Comparison of ENCODE assay signal across 12 cellular contexts in genomic region chr1:117659565-117660264, GRCh38. TPM values are rescaled to one million over a fixed set of nuclear protein-coding genes. Genes with fewer than 3 reads are reported as not detected.
A peak's percentile ranks its signal among the peaks of the same experiment; 100 is the strongest.
DNase-seq lines count a peak whose midpoint lies in the region; ATAC-seq and TF ChIP-seq lines count a peak whose summit lies in the region.
"Had no signal": no experiment of that assay in that cellular context is flagged by ENCODE, and none has a peak within 500 bp of the region (broad histone marks: within the 10 kb centered on the region; RNA-seq: fewer than 3 reads in every experiment).

No MANE protein-coding gene starts in this region.

- peaks cover 2% of the 10 kb centered on the region for H3K4me1 ChIP-seq in mesenchymal stem cell (ENCODE audit: control insufficient read depth, insufficient read depth, low read depth, low read length)
- H3K4me1 ChIP-seq in sigmoid colon: peaks cover 0 to 10% (median 0%) of the 10 kb centered on the region in 4 donors
- H3K4me1 ChIP-seq in testis: no peaks in the 10 kb centered on the region

- no peak overlapping the region for H3K4ac ChIP-seq in mesenchymal stem cell (ENCODE audit: low read depth in 1 of 2, low read length in 2 of 2)

- no peak overlapping the region for H2AK5ac ChIP-seq in mesenchymal stem cell (ENCODE audit: low read length, severe bottlenecking)

- H3K14ac ChIP-seq in mesenchymal stem cell (ENCODE audit: low read length in 2 of 2): no peak overlapping the region

- H3K9me3 ChIP-seq in mesenchymal stem cell (ENCODE audit: control insufficient read depth, low read length): no peaks in the 10 kb centered on the region
- H3K9me3 ChIP-seq in sigmoid colon: no peaks in the 10 kb centered on the region
- no peaks in the 10 kb centered on the region for H3K9me3 ChIP-seq in testis

- in situ Hi-C loops in G401 (cut with HindIII; ENCODE audit: low sequenced_read_pairs): no loop called here

- no peak for ATAC-seq in activated CD8-positive, alpha-beta T cell treated with anti-CD3 and anti-CD28 coated beads, Interleukin-2, amount 10 ng/mL, durations not matched to agents 7 days and 5 days

- WGBS in mesenchymal stem cell: 79% methylated on average over 5 of the region's 6 CpGs
- WGBS in sigmoid colon, 2 donors: 56 to 59% methylated on average over 6 of the region's 6 CpGs
- WGBS in testis, 2 donors: 50 to 56% methylated on average over 2 to 6 of the region's 6 CpGs

- peak overlapping the region; percentile 73 to 98 (median 89) for H3K27ac Mint-ChIP-seq in IgD-negative memory B cell
- peak overlapping the region; percentile 81 for H3K27ac Mint-ChIP-seq in activated CD8-positive, alpha-beta T cell treated with anti-CD3 and anti-CD28 coated beads, Interleukin-2, amount 10 ng/mL, durations not matched to agents 7 days and 5 days

- no peak for TF ChIP-seq POLR2A in sigmoid colon (IDR thresholded peaks at IDR 0.05)
- no peak for TF ChIP-seq POLR2A in testis (IDR thresholded peaks at IDR 0.05)

- no peak overlapping the region for H2BK15ac ChIP-seq in mesenchymal stem cell (ENCODE audit: low read depth, poor library complexity, severe bottlenecking)

- H3K4me2 ChIP-seq in mesenchymal stem cell (ENCODE audit: low read length, poor library complexity, severe bottlenecking): no peak overlapping the region

- no peak overlapping the region for H2BK5ac ChIP-seq in mesenchymal stem cell (ENCODE audit: low read depth, low read length, poor library complexity, severe bottlenecking)

- no peak overlapping the region for H3K23ac ChIP-seq in mesenchymal stem cell (ENCODE audit: low read length in 2 of 2)

- no peaks in the 10 kb centered on the region for H3K79me1 ChIP-seq in mesenchymal stem cell (replicated peaks; ENCODE audit: low read length, poor library complexity, severe bottlenecking)

- H2BK12ac ChIP-seq in mesenchymal stem cell (ENCODE audit: low read length in 2 of 2): no peak overlapping the region

- H3K9ac ChIP-seq in mesenchymal stem cell (ENCODE audit: low read length): no peak overlapping the region

- no peaks in the 10 kb centered on the region for H3K27me3 Mint-ChIP-seq in IgD-negative memory B cell
- no peaks in the 10 kb centered on the region for H3K27me3 Mint-ChIP-seq in activated CD8-positive, alpha-beta T cell treated with anti-CD3 and anti-CD28 coated beads, Interleukin-2, amount 10 ng/mL, durations not matched to agents 7 days and 5 days (ENCODE audit: low read depth)

- no peaks in the 10 kb centered on the region for H3K36me3 ChIP-seq in mesenchymal stem cell (ENCODE audit: control insufficient read depth in 1 of 2, insufficient read depth in 2 of 2, low read depth in 1 of 2, low read length in 2 of 2)
- no peaks in the 10 kb centered on the region for H3K36me3 ChIP-seq in sigmoid colon
- no peaks in the 10 kb centered on the region for H3K36me3 ChIP-seq in testis (ENCODE audit: low read depth, missing control alignments)

- TF ChIP-seq CTCF in sigmoid colon (IDR thresholded peaks at IDR 0.05) (no peak), testis (IDR thresholded peaks at IDR 0.05) (no peak)

- CTCF ChIA-PET in activated CD8-positive, alpha-beta T cell treated with anti-CD3 and anti-CD28 coated beads, Interleukin-2, amount 10 ng/mL, durations not matched to agents 7 days and 5 days (lab: Charles Lee): interaction anchor here (0.9 to 8.6 kb wide), 8 partner anchors 8 to 125 kb away, joined by 3 to 65 read pairs (median 5); partner anchors contain the start of gene TENT5C

- H3K18ac ChIP-seq in mesenchymal stem cell (ENCODE audit: low read depth in 1 of 2, low read length in 2 of 2): no peak overlapping the region

- H3K9me3 Mint-ChIP-seq in IgD-negative memory B cell: peaks cover 0 to 3% (median 2%) of the 10 kb centered on the region in 3 donors
- peaks cover 9% of the 10 kb centered on the region for H3K9me3 Mint-ChIP-seq in activated CD8-positive, alpha-beta T cell treated with anti-CD3 and anti-CD28 coated beads, Interleukin-2, amount 10 ng/mL, durations not matched to agents 7 days and 5 days (ENCODE audit: insufficient read depth)

- intact Hi-C loops in sigmoid colon (cut with DNase I): no loop called here
- intact Hi-C loops in testis (cut with DNase I; ENCODE audit: low total_unique reads): no loop called here

- peak overlapping the region in 3 of 4 donors; percentile 67 to 88 (median 76) for H3K4me3 Mint-ChIP-seq in IgD-negative memory B cell
- H3K4me3 Mint-ChIP-seq in activated CD8-positive, alpha-beta T cell treated with anti-CD3 and anti-CD28 coated beads, Interleukin-2, amount 10 ng/mL, durations not matched to agents 7 days and 5 days: peak overlapping the region; percentile 29

- POLR2A ChIA-PET in activated CD8-positive, alpha-beta T cell treated with anti-CD3 and anti-CD28 coated beads, Interleukin-2, amount 10 ng/mL, durations not matched to agents 7 days and 5 days (lab: Charles Lee): interaction anchor here (1.3 to 3.9 kb wide), 2 partner anchors 15 to 53 kb away, joined by 4 to 37 read pairs; partner anchors contain the start of gene TENT5C

- no peak for TF ChIP-seq EP300 in sigmoid colon (IDR thresholded peaks at IDR 0.05)

- H3K36me3 Mint-ChIP-seq in IgD-negative memory B cell: no peaks in the 10 kb centered on the region
- peaks cover 20% of the 10 kb centered on the region for H3K36me3 Mint-ChIP-seq in activated CD8-positive, alpha-beta T cell treated with anti-CD3 and anti-CD28 coated beads, Interleukin-2, amount 10 ng/mL, durations not matched to agents 7 days and 5 days (ENCODE audit: low read depth)

- peak overlapping the region; percentile 59 for H4K91ac ChIP-seq in mesenchymal stem cell (ENCODE audit: low read length)

- no peak overlapping the region for H2BK120ac ChIP-seq in mesenchymal stem cell (ENCODE audit: low read depth, low read length)

- no peak overlapping the region for H3K27ac ChIP-seq in mesenchymal stem cell (ENCODE audit: low read length, poor library complexity, severe bottlenecking)
- H3K27ac ChIP-seq in sigmoid colon: no peak overlapping the region
- H3K27ac ChIP-seq in testis: no peak overlapping the region

- peak; percentile 48 for DNase-seq in NK-92 treated with Interleukin-12 subunit alpha and Interleukin-12 subunit beta, amount 100 ng/mL, for 24 hours (lab: John Stamatoyannopoulos, UW)
- DNase-seq in NK-92 (lab: John Stamatoyannopoulos, UW; ENCODE audit: unreplicated experiment) (no peak), mesenchymal stem cell (no peak), sigmoid colon (no peak), testis (no peak), G401 (ENCODE audit: low spot score) (no peak)
- peak; percentile 49 for DNase-seq in activated CD8-positive, alpha-beta T cell treated with anti-CD3 and anti-CD28 coated beads, Interleukin-2, amount 10 ng/mL, durations not matched to agents 7 days and 5 days
- DNase-seq: foreskin fibroblast, NCI-H1092, small intestine, T-helper 9 cell had no signal

- no peak overlapping the region for H4K8ac ChIP-seq in mesenchymal stem cell (ENCODE audit: low read length)

- no peak overlapping the region for H2AFZ ChIP-seq in mesenchymal stem cell (ENCODE audit: low read depth, low read length)

- peaks cover 69 to 88% (median 71%) of the 10 kb centered on the region in 3 donors for H3K4me1 Mint-ChIP-seq in IgD-negative memory B cell
- peaks cover 97% of the 10 kb centered on the region for H3K4me1 Mint-ChIP-seq in activated CD8-positive, alpha-beta T cell treated with anti-CD3 and anti-CD28 coated beads, Interleukin-2, amount 10 ng/mL, durations not matched to agents 7 days and 5 days (ENCODE audit: low read depth)

- H3K27me3 ChIP-seq in mesenchymal stem cell (ENCODE audit: control insufficient read depth in 1 of 2, insufficient read depth in 1 of 2, low read length in 2 of 2): peaks cover 5 to 46% of the 10 kb centered on the region in 2 experiments
- no peaks in the 10 kb centered on the region for H3K27me3 ChIP-seq in sigmoid colon
- no peaks in the 10 kb centered on the region for H3K27me3 ChIP-seq in testis

- H3K4me3 ChIP-seq in mesenchymal stem cell (ENCODE audit: insufficient read depth in 1 of 2, low read depth in 1 of 2, low read length in 2 of 2) (no peak overlapping the region), sigmoid colon (no peak overlapping the region), testis (no peak overlapping the region)

RNA-seq across cellular contexts. Expression of gene TENT5C, which starts 53.9 kb away (rescaled TPM):
- 33.4 TPM for polyA plus RNA-seq in IgD-negative memory B cell
- 10 to 100 TPM; 20.7 to 20.8 TPM for total RNA-seq in activated CD8-positive, alpha-beta T cell treated with anti-CD3 and anti-CD28 coated beads, Interleukin-2, amount 10 ng/mL, durations not matched to agents 7 days and 5 days
- 1.3 TPM for polyA plus RNA-seq in mesenchymal stem cell (2013, experiment 1 of 2)
- 1.3 TPM for polyA plus RNA-seq in mesenchymal stem cell (2013, experiment 2 of 2)
- 1 to 10 TPM; 2.8 to 7.1 (median 5.1) TPM for total RNA-seq in sigmoid colon
- 10 to 100 TPM in 1 of 3 donors, 1 to 10 TPM in 2; 4.2 to 10.3 (median 9.9) TPM for polyA plus RNA-seq in sigmoid colon
- 10 to 100 TPM; 38.4 to 67.3 TPM for total RNA-seq in testis
- polyA plus RNA-seq in testis (ENCODE audit: insufficient read depth, low read depth, low replicate concordance): 72.4 TPM
- 0.25 and 0.85 TPM in 2 replicates for total RNA-seq in G401 (2014; rRNA removed; shearing (Covaris generic))

Comparison
In these comparisons a context has a peak if more than half of its experiments do, and no peak if none do; other contexts are left out.
1. DNase-seq: peak in NK-92 treated with Interleukin-12 subunit alpha and Interleukin-12 subunit beta, amount 100 ng/mL, for 24 hours (single experiment) and activated CD8-positive, alpha-beta T cell treated with anti-CD3 and anti-CD28 coated beads, Interleukin-2, amount 10 ng/mL, durations not matched to agents 7 days and 5 days (single experiment); none in NK-92 (single experiment), mesenchymal stem cell (single experiment), sigmoid colon (single experiment), testis (single experiment) and G401 (single experiment).